ENCODE assay signal across 22 cellular contexts in the genomic region with DNA sequence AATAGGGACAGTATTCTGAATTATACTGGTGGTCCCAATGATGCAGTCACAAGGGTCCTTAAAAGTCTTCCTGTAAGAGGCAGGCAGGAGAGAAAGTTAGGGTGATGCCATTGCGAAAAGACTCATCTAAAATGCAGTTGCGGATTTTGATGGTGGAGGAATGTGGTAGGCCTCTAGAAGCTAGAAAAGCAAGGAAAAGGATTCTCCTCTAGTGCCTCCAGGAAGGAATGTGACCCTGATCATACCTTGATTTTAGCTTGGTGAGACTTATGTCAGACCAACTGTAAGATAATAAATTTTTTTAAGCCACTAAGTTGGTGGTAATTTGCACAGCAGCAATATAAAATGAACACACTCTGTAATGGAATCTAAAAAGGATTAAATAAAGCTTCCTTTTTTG. TPM values are rescaled to one million over a fixed set of nuclear protein-coding genes. Genes with fewer than 3 reads are reported as not detected.
"Had no signal": no experiment of that assay in that cellular context is flagged by ENCODE, and none has a peak within 500 bp of the region (broad histone marks: within the 10 kb centered on the region; RNA-seq: fewer than 3 reads in every experiment).

No MANE protein-coding gene starts in this region.

- H3K9ac ChIP-seq: SK-N-SH had no signal

- H3K9me2 ChIP-seq: SK-N-SH had no signal

- H3K9me3 ChIP-seq: SK-N-SH had no signal

- H3K4me2 ChIP-seq: SK-N-SH had no signal

- DNase-seq: KBM-7, MV-4-11, NCI-H1048, NCI-H1105, NCI-H1417, NCI-H1436 treated with DMSO at 0.1 percent for 48 hours, NCI-H1694, NCI-H187 treated with DMSO at 0.1 percent for 48 hours, NCI-H2029 treated with DMSO at 0.1 percent for 48 hours, NCI-H2171 treated with DMSO at 0.1 percent for 48 hours, NCI-H345, NCI-H446 treated with DMSO at 0.1 percent for 48 hours, NCI-H510A treated with DMSO at 0.1 percent for 48 hours, NCI-H526, PC-3, SHP77, SK-N-SH, T-helper 1 cell had no signal

- ATAC-seq: Panc1, PC-3 had no signal

- H3K27ac ChIP-seq: RWPE1 had no signal

RNA-seq across cellular contexts. Expression of a gene that starts 54.5 kb away (rescaled TPM):
- total RNA-seq: MCF 10A, OCI-LY7 had no signal
